In genomic region chr4:26075588-26075987, GRCh38 we compare ENCODE assay signal across 10 cellular contexts.
DNase-seq lines count a peak whose midpoint lies in the region; ATAC-seq lines count a peak whose summit lies in the region.
"Had no signal": no experiment of that assay in that cellular context is flagged by ENCODE, and none has a peak within 500 bp of the region (broad histone marks: within the 10 kb centered on the region; RNA-seq: fewer than 3 reads in every experiment).

No MANE protein-coding gene starts in this region.

- ATAC-seq in GM19452 (IDR thresholded peaks at IDR 0.05; ENCODE audit: unreplicated experiment) = peak; percentile 17
- ATAC-seq in HG03060 (IDR thresholded peaks at IDR 0.05; ENCODE audit: low read depth, unreplicated experiment) = peak; percentile 21

- peaks cover 26% of the 10 kb centered on the region for H3K9me3 Mint-ChIP-seq in activated T-helper 2 cell treated with anti-CD3 and anti-CD28 coated beads, Interferon-gamma antibody, Interleukin-2, Interleukin-4, amounts not matched to agents 10 μg/mL and 5 μg/mL and 100 μg/mL, durations not matched to agents 14 hours and 24 hours and 36 hours

- H3K27me3 Mint-ChIP-seq in activated T-helper 2 cell treated with anti-CD3 and anti-CD28 coated beads, Interferon-gamma antibody, Interleukin-2, Interleukin-4, amounts not matched to agents 10 μg/mL and 5 μg/mL and 100 μg/mL, durations not matched to agents 14 hours and 24 hours and 36 hours (ENCODE audit: low read depth) = no peaks in the 10 kb centered on the region

- H3K4me3 Mint-ChIP-seq in activated T-helper 2 cell treated with anti-CD3 and anti-CD28 coated beads, Interferon-gamma antibody, Interleukin-2, Interleukin-4, amounts not matched to agents 10 μg/mL and 5 μg/mL and 100 μg/mL, durations not matched to agents 14 hours and 24 hours and 36 hours (ENCODE audit: low read depth) = peak overlapping the region; percentile 58

- DNase-seq in activated T-helper 2 cell treated with anti-CD3 and anti-CD28 coated beads, Interferon-gamma antibody, Interleukin-2, Interleukin-4, amounts not matched to agents 10 μg/mL and 5 μg/mL and 100 μg/mL, durations not matched to agents 14 hours and 24 hours and 36 hours (ENCODE audit: low spot score) = no peak
- DNase-seq in NCI-H2107 (lab: John Stamatoyannopoulos, UW) = no peak
- no peak for DNase-seq in nucleus accumbens (lab: John Stamatoyannopoulos, UW)
- no peak for DNase-seq in activated effector memory CD4-positive, alpha-beta T cell treated with Interleukin-2 at 50 U/mL for 16 hours
- DNase-seq: activated CD4-positive, CD25-positive, alpha-beta regulatory T cell; effector memory CD4-positive, alpha-beta T cell; NCI-H510A treated with DMSO at 0.1 percent for 48 hours had no signal

- peaks cover 77% of the 10 kb centered on the region for H3K4me1 Mint-ChIP-seq in activated T-helper 2 cell treated with anti-CD3 and anti-CD28 coated beads, Interferon-gamma antibody, Interleukin-2, Interleukin-4, amounts not matched to agents 10 μg/mL and 5 μg/mL and 100 μg/mL, durations not matched to agents 14 hours and 24 hours and 36 hours (ENCODE audit: low read depth)

- H3K27ac ChIP-seq in skin epidermis = peak overlapping the region in 15 of 21 experiments; percentile 25 to 81 (median 47)

- intact Hi-C loops in activated T-helper 2 cell treated with anti-CD3 and anti-CD28 coated beads, Interferon-gamma antibody, Interleukin-2, Interleukin-4, amounts not matched to agents 10 μg/mL and 5 μg/mL and 100 μg/mL, durations not matched to agents 14 hours and 24 hours and 36 hours (cut with micrococcal nuclease) = loop anchor here (2.0 to 5.0 kb wide), 2 partner anchors 17 to 297 kb away; no protein-coding TSS in a partner anchor

- no peak overlapping the region for H3K4me3 ChIP-seq in skin epidermis

- peaks cover 29% of the 10 kb centered on the region for H3K36me3 Mint-ChIP-seq in activated T-helper 2 cell treated with anti-CD3 and anti-CD28 coated beads, Interferon-gamma antibody, Interleukin-2, Interleukin-4, amounts not matched to agents 10 μg/mL and 5 μg/mL and 100 μg/mL, durations not matched to agents 14 hours and 24 hours and 36 hours (ENCODE audit: low read depth)

- H3K27ac Mint-ChIP-seq in activated T-helper 2 cell treated with anti-CD3 and anti-CD28 coated beads, Interferon-gamma antibody, Interleukin-2, Interleukin-4, amounts not matched to agents 10 μg/mL and 5 μg/mL and 100 μg/mL, durations not matched to agents 14 hours and 24 hours and 36 hours = peak overlapping the region; percentile 99
